13 cellular contexts compared by ENCODE assay signal in the genomic region with DNA sequence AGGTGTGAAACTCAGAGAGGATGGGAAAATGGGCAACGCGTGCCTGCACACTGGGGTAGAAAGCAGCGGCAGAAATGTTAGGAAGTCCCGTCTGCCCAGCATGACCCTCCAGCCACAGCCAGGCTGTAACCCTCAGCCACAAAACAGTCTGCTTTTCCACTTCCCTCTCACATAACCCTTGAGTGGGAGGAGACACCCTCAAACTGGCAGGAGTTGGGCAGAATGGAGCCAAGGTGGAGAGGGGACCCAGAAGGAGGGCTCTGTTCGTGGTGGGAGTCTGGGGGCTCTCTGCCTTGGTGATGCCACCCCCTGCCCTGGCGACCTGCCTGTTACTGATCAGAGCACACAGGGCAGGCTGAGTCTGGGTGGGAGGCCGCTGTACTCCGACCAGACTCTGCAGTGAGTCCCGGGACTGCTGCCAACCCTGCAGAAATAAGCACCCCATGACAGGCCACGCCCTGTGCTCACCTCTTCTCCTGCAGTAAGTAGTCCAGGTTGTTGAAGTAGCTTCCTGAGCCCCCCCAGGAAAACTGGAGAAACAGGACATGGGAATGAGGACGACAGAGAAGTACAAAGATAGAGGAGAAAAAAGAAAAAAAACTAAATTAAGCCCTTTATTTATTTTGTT. TPM values are rescaled to one million over a fixed set of nuclear protein-coding genes. Genes with fewer than 3 reads are reported as not detected.
DNase-seq lines count a peak whose midpoint lies in the region; ATAC-seq, FAIRE-seq and TF ChIP-seq lines count a peak whose summit lies in the region.
"Had no signal": no experiment of that assay in that cellular context is flagged by ENCODE, and none has a peak within 500 bp of the region (broad histone marks: within the 10 kb centered on the region; RNA-seq: fewer than 3 reads in every experiment).

No MANE protein-coding gene starts in this region.

- no peak overlapping the region for H3K9ac ChIP-seq in kidney (ENCODE audit: low read length in 2 of 2)

- ATAC-seq in activated CD8-positive, alpha-beta T cell treated with anti-CD3 and anti-CD28 coated beads for 36 hours, result peak; percentile 20
- ATAC-seq in mucosa of descending colon (peak; percentile 88), GM21515 (IDR thresholded peaks at IDR 0.05; ENCODE audit: unreplicated experiment) (no peak)

- no peak for FAIRE-seq in kidney (lab: Jason Lieb, UNC)

- no peak overlapping the region for H3K27ac ChIP-seq in kidney (ENCODE audit: low read depth in 2 of 2, low read length in 2 of 2)
- no peak overlapping the region for H3K27ac ChIP-seq in sigmoid colon

- H3K4me1 ChIP-seq in mucosa of descending colon (ENCODE audit: low read depth) (peaks cover 12% of the 10 kb centered on the region), kidney (ENCODE audit: control insufficient read depth in 1 of 2, insufficient read depth in 1 of 2, low read depth in 1 of 2, low read length in 2 of 2) (peaks cover 2 to 5% of the 10 kb centered on the region in 2 donors), sigmoid colon (peaks cover 0 to 8% (median 0%) of the 10 kb centered on the region in 4 donors)

- POLR2A ChIA-PET in activated CD8-positive, alpha-beta T cell treated with anti-CD3 and anti-CD28 coated beads for 36 hours (lab: Charles Lee), result no interaction called here

- H3K9me3 Mint-ChIP-seq in activated CD8-positive, alpha-beta T cell treated with anti-CD3 and anti-CD28 coated beads for 36 hours, result no peaks in the 10 kb centered on the region
- H3K9me3 Mint-ChIP-seq: activated B cell treated with CpG ODN at 0.5 μM for 24 hours had no signal

- CTCF ChIA-PET in activated CD8-positive, alpha-beta T cell treated with anti-CD3 and anti-CD28 coated beads for 36 hours (lab: Charles Lee), result interaction anchor here (0.9 to 2.1 kb wide), 3 partner anchors 9 to 113 kb away, joined by 3 to 8 read pairs (median 4); partner anchors contain the start of gene ANKRD39

- no peak overlapping the region for H3K4me3 Mint-ChIP-seq in activated CD8-positive, alpha-beta T cell treated with anti-CD3 and anti-CD28 coated beads for 36 hours
- H3K4me3 Mint-ChIP-seq: activated B cell treated with CpG ODN at 0.5 μM for 24 hours had no signal

- no peak overlapping the region for H3K4me3 ChIP-seq in mucosa of descending colon
- no peak overlapping the region for H3K4me3 ChIP-seq in kidney (ENCODE audit: low read length in 2 of 2)
- no peak overlapping the region for H3K4me3 ChIP-seq in sigmoid colon

- H3K4me1 Mint-ChIP-seq in activated CD8-positive, alpha-beta T cell treated with anti-CD3 and anti-CD28 coated beads for 36 hours (ENCODE audit: low read depth), result peaks cover 35% of the 10 kb centered on the region
- H3K4me1 Mint-ChIP-seq: activated B cell treated with CpG ODN at 0.5 μM for 24 hours had no signal

- H3K27me3 ChIP-seq in sigmoid colon, result peaks cover 0 to 12% (median 0%) of the 10 kb centered on the region in 3 donors

- H3K36me3 ChIP-seq in mucosa of descending colon (ENCODE audit: low read depth), result no peaks in the 10 kb centered on the region
- H3K36me3 ChIP-seq in kidney (ENCODE audit: control insufficient read depth in 1 of 2, insufficient read depth in 2 of 2, low read length in 2 of 2), result no peaks in the 10 kb centered on the region
- H3K36me3 ChIP-seq in sigmoid colon, result no peaks in the 10 kb centered on the region

- intact Hi-C loops in activated CD8-positive, alpha-beta T cell treated with anti-CD3 and anti-CD28 coated beads for 36 hours (cut with micrococcal nuclease), result no loop called here
- intact Hi-C loops in mucosa of descending colon (cut with DNase I, micrococcal nuclease) (no loop called here), kidney (cut with DNase I) (no loop called here), sigmoid colon (cut with DNase I) (no loop called here)

- TF ChIP-seq POLR2A in sigmoid colon (IDR thresholded peaks at IDR 0.05), result no peak

- no peak for TF ChIP-seq EP300 in sigmoid colon (IDR thresholded peaks at IDR 0.05)

- no peaks in the 10 kb centered on the region for H3K36me3 Mint-ChIP-seq in activated CD8-positive, alpha-beta T cell treated with anti-CD3 and anti-CD28 coated beads for 36 hours (ENCODE audit: low read depth)
- H3K36me3 Mint-ChIP-seq: CD14-positive monocyte had no signal

- TF ChIP-seq CTCF in activated CD8-positive, alpha-beta T cell treated with anti-CD3 and anti-CD28 coated beads for 36 hours (IDR thresholded peaks at IDR 0.05), result no peak
- TF ChIP-seq CTCF in mucosa of descending colon (IDR thresholded peaks at IDR 0.05) (no peak), kidney (IDR thresholded peaks at IDR 0.05; ENCODE audit: borderline replicate concordance, extremely low read depth, insufficient read depth) (no peak), sigmoid colon (IDR thresholded peaks at IDR 0.05) (no peak)

- H3K9me3 ChIP-seq in mucosa of descending colon (no peaks in the 10 kb centered on the region), kidney (ENCODE audit: control insufficient read depth in 1 of 2, low read length in 2 of 2) (no peaks in the 10 kb centered on the region), sigmoid colon (no peaks in the 10 kb centered on the region)

- DNase-seq in COLO668 (lab: John Stamatoyannopoulos, UW; ENCODE audit: unreplicated experiment) (peak; percentile 13), MV-4-11 (lab: John Stamatoyannopoulos, UW) (peak; percentile 69), mucosa of descending colon (peak; percentile 72 to 85 (median 81)), kidney (no peak), sigmoid colon (no peak), GM19240 (ENCODE audit: insufficient read length, low spot score) (no peak)
- no peak for DNase-seq in activated CD8-positive, alpha-beta T cell treated with anti-CD3 and anti-CD28 coated beads for 36 hours
- DNase-seq: activated B cell treated with CpG ODN at 0.5 μM for 24 hours, islet precursor cell, KG1, NCI-H2227 treated with DMSO at 0.1 percent for 48 hours had no signal

- 12 to 50% methylated on average over 11 of the region's 11 CpGs for WGBS in sigmoid colon, 2 donors

- H3K27me3 Mint-ChIP-seq in activated CD8-positive, alpha-beta T cell treated with anti-CD3 and anti-CD28 coated beads for 36 hours, result peaks cover 4% of the 10 kb centered on the region

- no peak overlapping the region for H3K27ac Mint-ChIP-seq in activated CD8-positive, alpha-beta T cell treated with anti-CD3 and anti-CD28 coated beads for 36 hours
- H3K27ac Mint-ChIP-seq: activated B cell treated with CpG ODN at 0.5 μM for 24 hours, CD14-positive monocyte had no signal

RNA-seq across cellular contexts. Expression of gene FAM178B, which starts 16.0 kb away (rescaled TPM):
- total RNA-seq in activated CD8-positive, alpha-beta T cell treated with anti-CD3 and anti-CD28 coated beads for 36 hours, result under 1 TPM; 0.72 to 0.77 TPM
- total RNA-seq in mucosa of descending colon, result under 1 TPM; 0.20 to 0.98 (median 0.63) TPM
- 0.44 TPM for total RNA-seq in kidney
- polyA plus RNA-seq in kidney (ENCODE audit: insufficient read depth, low read depth, low replicate concordance), result not detected
- total RNA-seq in sigmoid colon, result 1 to 10 TPM in 3 of 4 donors, under 1 TPM in 1; 0.36 to 2.5 (median 1.9) TPM
- 1 to 10 TPM in 1 of 3 donors, under 1 TPM in 1, not detected in 1; 0.51 to 1.2 TPM for polyA plus RNA-seq in sigmoid colon
- total RNA-seq: activated B cell treated with CpG ODN at 0.5 μM for 24 hours had no signal
- polyA plus RNA-seq: CD14-positive monocyte had no signal

Comparison
In these comparisons a context has a peak if more than half of its experiments do, and no peak if none do; other contexts are left out.
1. DNase-seq: peak in COLO668 (single experiment), MV-4-11 (single experiment) and mucosa of descending colon (3 of 3); none in activated CD8-positive, alpha-beta T cell treated with anti-CD3 and anti-CD28 coated beads for 36 hours (single experiment), kidney (single experiment), sigmoid colon (single experiment) and GM19240 (single experiment).